ENCODE assay signal across 21 cellular contexts in the genomic region with DNA sequence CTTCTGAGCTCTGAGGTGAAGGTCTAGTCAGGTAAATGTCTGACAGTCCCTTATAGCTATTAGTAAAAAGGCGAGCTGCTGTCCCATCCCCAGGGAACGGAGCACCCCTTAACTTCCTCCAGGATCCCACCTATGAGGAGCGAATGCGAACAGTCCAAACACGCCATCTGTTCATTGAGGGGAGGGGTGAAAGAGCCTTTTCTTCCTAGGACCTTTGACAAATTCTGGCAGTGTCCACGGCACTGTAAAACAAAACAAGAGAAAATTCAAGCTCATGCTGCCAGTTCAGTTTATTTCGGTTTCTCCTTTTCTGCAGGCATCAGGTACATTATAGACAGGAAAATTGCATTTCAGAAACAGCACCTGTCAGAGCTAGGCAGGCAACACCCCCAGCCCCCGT.
"Had no signal": no experiment of that assay in that cellular context is flagged by ENCODE, and none has a peak within 500 bp of the region (broad histone marks: within the 10 kb centered on the region; RNA-seq: fewer than 3 reads in every experiment).

No MANE protein-coding gene starts in this region.

- H3K4me1 Mint-ChIP-seq: naive B cell; stimulated activated memory B cell treated with anti-CD40 and anti-IgM and Interleukin-4, amounts not matched to agents 10 μg/mL and 1 μg/mL and 100 μg/mL, for 72 hours; stimulated activated naive CD8-positive, alpha-beta T cell treated with anti-CD3 and anti-CD28 coated beads, Interleukin-15, amount 100 ng/mL, for 72 hours had no signal

- ATAC-seq: left colon; left lung; lower lobe of right lung; natural killer cell; psoas muscle; right lobe of liver; stimulated activated memory B cell treated with anti-CD40 and anti-IgM and Interleukin-4, amounts not matched to agents 10 μg/mL and 1 μg/mL and 100 μg/mL, for 72 hours; stimulated activated naive CD8-positive, alpha-beta T cell treated with anti-CD3 and anti-CD28 coated beads, Interleukin-15, amount 100 ng/mL, for 72 hours had no signal

- H3K4me3 Mint-ChIP-seq: mesothelial cell of epicardium; naive B cell; natural killer cell; stimulated activated memory B cell treated with anti-CD40 and anti-IgM and Interleukin-4, amounts not matched to agents 10 μg/mL and 1 μg/mL and 100 μg/mL, for 72 hours; stimulated activated naive CD8-positive, alpha-beta T cell treated with anti-CD3 and anti-CD28 coated beads, Interleukin-15, amount 100 ng/mL, for 72 hours had no signal

- H3K27ac Mint-ChIP-seq: mesothelial cell of epicardium; naive B cell; natural killer cell; neural progenitor cell; stimulated activated memory B cell treated with anti-CD40 and anti-IgM and Interleukin-4, amounts not matched to agents 10 μg/mL and 1 μg/mL and 100 μg/mL, for 72 hours; stimulated activated naive CD8-positive, alpha-beta T cell treated with anti-CD3 and anti-CD28 coated beads, Interleukin-15, amount 100 ng/mL, for 72 hours; type B pancreatic cell had no signal

- H3K36me3 Mint-ChIP-seq: mesothelial cell of epicardium; natural killer cell; neural progenitor cell; stimulated activated memory B cell treated with anti-CD40 and anti-IgM and Interleukin-4, amounts not matched to agents 10 μg/mL and 1 μg/mL and 100 μg/mL, for 72 hours; type B pancreatic cell had no signal

- H3K9me3 Mint-ChIP-seq: mesothelial cell of epicardium; natural killer cell; neural progenitor cell; stimulated activated memory B cell treated with anti-CD40 and anti-IgM and Interleukin-4, amounts not matched to agents 10 μg/mL and 1 μg/mL and 100 μg/mL, for 72 hours; type B pancreatic cell had no signal

- DNase-seq: hippocampal formation; left colon; left lung; lower lobe of right lung; mammary epithelial cell; mesendoderm; naive B cell; natural killer cell; occipital lobe; psoas muscle; right lobe of liver; stimulated activated CD4-positive, alpha-beta T cell treated with anti-CD3 and anti-CD28 coated beads, Interleukin-1b, Interleukin-23, amount 100 ng/mL, for 48 hours; stimulated activated CD4-positive, alpha-beta T cell treated with anti-CD3 and anti-CD28 coated beads, Interleukin-2, amount 100 ng/mL, for 48 hours; stimulated activated CD4-positive, alpha-beta T cell treated with anti-CD3 and anti-CD28 coated beads, Interleukin-4, amount 100 ng/mL, for 4 hours; stimulated activated CD8-positive, alpha-beta memory T cell treated with anti-CD3 and anti-CD28 coated beads, Interleukin-4, amount 100 ng/mL, for 48 hours; stimulated activated naive CD4-positive, alpha-beta T cell treated with Interleukin-2 at 50 U/mL for 16 hours; stimulated activated naive CD8-positive, alpha-beta T cell treated with anti-CD3 and anti-CD28 coated beads, Interleukin-15, amount 100 ng/mL, for 72 hours had no signal
